In the genomic region with DNA sequence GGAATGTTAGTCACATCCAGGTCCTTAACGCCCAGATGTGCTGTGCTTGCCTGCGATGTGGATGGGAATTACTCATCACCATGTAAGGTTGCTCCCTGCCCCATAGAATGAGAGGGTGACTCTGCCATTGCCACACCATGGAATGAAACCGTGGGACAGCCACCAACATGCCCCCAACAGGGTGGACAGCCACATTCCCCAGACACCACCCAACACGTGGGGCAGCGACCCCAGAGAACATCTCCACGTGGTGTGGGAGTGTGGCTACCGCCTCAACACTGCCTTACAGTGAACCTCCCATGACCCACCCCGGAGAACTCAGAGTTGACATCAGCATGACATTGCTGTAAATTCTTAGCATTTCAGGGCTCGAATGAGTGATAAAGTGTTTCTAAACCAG, we compare ENCODE assay signal across 24 cellular contexts. TPM values are rescaled to one million over a fixed set of nuclear protein-coding genes. Genes with fewer than 3 reads are reported as not detected.
"Had no signal": no experiment of that assay in that cellular context is flagged by ENCODE, and none has a peak within 500 bp of the region (broad histone marks: within the 10 kb centered on the region; RNA-seq: fewer than 3 reads in every experiment).

No MANE protein-coding gene starts in this region.

- ATAC-seq: left ventricle myocardium superior, natural killer cell had no signal

- H3K4me3 ChIP-seq: coronary artery, right atrium auricular region, skin epidermis, tibial nerve, vagina had no signal

- H3K9me3 ChIP-seq: vagina had no signal

- DNase-seq: activated CD4-positive, alpha-beta memory T cell treated with anti-CD3 and anti-CD28 coated beads, Interleukin-2, amount 10 ng/mL, durations not matched to agents 7 days and 5 days; activated CD8-positive, alpha-beta memory T cell treated with anti-CD3 and anti-CD28 coated beads, Interleukin-2, amount 50 U/mL, for 4 hours; activated effector memory CD4-positive, alpha-beta T cell treated with anti-CD3 and anti-CD28 coated beads, Interleukin-2, amount 50 U/mL, for 16 hours; activated T-cell treated with anti-CD3 and anti-CD28 coated beads, Interleukin-2, amount 50 U/mL, for 48 hours; amniotic stem cell; caudate nucleus; effector CD4-positive, alpha-beta T cell; foreskin melanocyte; kidney glomerular epithelial cell; left ventricle myocardium superior; natural killer cell; stimulated activated CD4-positive, alpha-beta T cell treated with anti-CD3 and anti-CD28 coated beads, Interleukin-15, amount 100 ng/mL, for 24 hours; stimulated activated CD4-positive, alpha-beta T cell treated with anti-CD3 and anti-CD28 coated beads, Interleukin-4, amount 100 ng/mL, for 1 hour; stimulated activated naive CD4-positive, alpha-beta T cell; substantia nigra; T1000; WERI-Rb-1 had no signal

- H3K4me1 ChIP-seq: right atrium auricular region, tibial nerve had no signal

- H3K27me3 ChIP-seq: right atrium auricular region, tibial nerve, vagina had no signal

- H3K27ac ChIP-seq: coronary artery, right atrium auricular region, skin epidermis, tibial nerve, vagina, WERI-Rb-1 had no signal

- H3K36me3 ChIP-seq: right atrium auricular region, tibial nerve, vagina, WERI-Rb-1 had no signal

RNA-seq across cellular contexts. Expression of a gene that starts 31.9 kb away (rescaled TPM):
- total RNA-seq: activated CD4-positive, alpha-beta memory T cell treated with anti-CD3 and anti-CD28 coated beads, Interleukin-2, amount 10 ng/mL, durations not matched to agents 7 days and 5 days; fibroblast of lung; natural killer cell; progenitor cell of endocrine pancreas had no signal
